Comparison of ENCODE assay signal across 8 cellular contexts in the genomic region with DNA sequence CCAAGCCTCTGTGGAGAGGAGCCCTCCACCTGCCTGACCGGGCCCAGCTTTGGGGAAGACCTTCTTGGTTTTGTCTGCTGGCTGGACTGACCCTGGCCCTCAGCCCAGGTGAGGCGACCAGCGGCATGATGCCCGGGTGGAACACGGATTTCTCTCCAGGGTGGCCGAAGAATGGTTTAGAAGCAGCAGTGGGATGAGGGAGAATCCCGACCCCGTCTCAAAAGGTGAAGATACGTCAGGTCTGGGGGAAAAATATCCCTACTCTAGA. TPM values are rescaled to one million over a fixed set of nuclear protein-coding genes. Genes with fewer than 3 reads are reported as not detected.
DNase-seq lines count a peak whose midpoint lies in the region; ATAC-seq and TF ChIP-seq lines count a peak whose summit lies in the region.

No MANE protein-coding gene starts in this region.

- H3K27ac ChIP-seq in lower lobe of right lung (peak overlapping the region; percentile 97), uterus (peak overlapping the region; percentile 87 to 96)

- TF ChIP-seq POLR2A in uterus (IDR thresholded peaks at IDR 0.05), result no peak

- H3K27ac Mint-ChIP-seq in activated naive CD4-positive, alpha-beta T cell treated with anti-CD3 and anti-CD28 coated beads, Interleukin-2, amount 50 U/mL, for 24 hours, result peak overlapping the region; percentile 96

- H3K9me3 ChIP-seq in lower lobe of right lung (no peaks in the 10 kb centered on the region), uterus (no peaks in the 10 kb centered on the region)

- peak overlapping the region; percentile 94 for H3K4me3 Mint-ChIP-seq in activated naive CD4-positive, alpha-beta T cell treated with anti-CD3 and anti-CD28 coated beads, Interleukin-2, amount 50 U/mL, for 24 hours

- ATAC-seq in lower lobe of right lung (no peak), GM19023 (IDR thresholded peaks at IDR 0.05; ENCODE audit: unreplicated experiment) (no peak)

- DNase-seq in activated naive CD4-positive, alpha-beta T cell treated with anti-CD3 and anti-CD28 coated beads, Interleukin-2, amount 50 U/mL, for 16 hours, result no peak
- DNase-seq in astrocyte of the cerebellum (ENCODE audit: low read depth) (no peak), lower lobe of right lung (no peak), uterus (no peak), NCI-H146 treated with DMSO at 0.1 percent for 48 hours (lab: John Stamatoyannopoulos, UW; ENCODE audit: unreplicated experiment) (no peak), SW480 (ENCODE audit: low spot score) (no peak)

- no peaks in the 10 kb centered on the region for H3K36me3 Mint-ChIP-seq in activated naive CD4-positive, alpha-beta T cell treated with anti-CD3 and anti-CD28 coated beads, Interleukin-2, amount 50 U/mL, for 24 hours

- intact Hi-C loops in lower lobe of right lung (cut with DNase I) (no loop called here), uterus (cut with DNase I; ENCODE audit: low total_unique reads) (no loop called here)

- peaks cover 14% of the 10 kb centered on the region for H3K4me1 Mint-ChIP-seq in activated naive CD4-positive, alpha-beta T cell treated with anti-CD3 and anti-CD28 coated beads, Interleukin-2, amount 50 U/mL, for 24 hours

- H3K9me3 Mint-ChIP-seq in activated naive CD4-positive, alpha-beta T cell treated with anti-CD3 and anti-CD28 coated beads, Interleukin-2, amount 50 U/mL, for 24 hours, result no peaks in the 10 kb centered on the region

- H3K27me3 ChIP-seq in lower lobe of right lung (ENCODE audit: low read depth) (no peaks in the 10 kb centered on the region), uterus (no peaks in the 10 kb centered on the region)

- H3K4me1 ChIP-seq in lower lobe of right lung (peaks cover 19% of the 10 kb centered on the region), uterus (peaks cover 0 to 8% of the 10 kb centered on the region in 2 donors)

- TF ChIP-seq CTCF in astrocyte of the cerebellum (IDR thresholded peaks at IDR 0.05; ENCODE audit: low read depth, low read length, missing control alignments), result no peak
- TF ChIP-seq CTCF in lower lobe of right lung (IDR thresholded peaks at IDR 0.05), result no peak
- TF ChIP-seq CTCF in uterus (IDR thresholded peaks at IDR 0.05), result no peak

- in situ Hi-C loops in astrocyte of the cerebellum (cut with HindIII; ENCODE audit: low sequenced_read_pairs), result no loop called here

- H3K36me3 ChIP-seq in lower lobe of right lung (no peaks in the 10 kb centered on the region), uterus (no peaks in the 10 kb centered on the region)

- peak overlapping the region; percentile 87 for H3K4me3 ChIP-seq in astrocyte of the cerebellum (ENCODE audit: low read depth, low read length)
- H3K4me3 ChIP-seq in lower lobe of right lung, result peak overlapping the region; percentile 95
- peak overlapping the region; percentile 55 to 83 for H3K4me3 ChIP-seq in uterus

- H3K27me3 Mint-ChIP-seq in activated naive CD4-positive, alpha-beta T cell treated with anti-CD3 and anti-CD28 coated beads, Interleukin-2, amount 50 U/mL, for 24 hours, result no peaks in the 10 kb centered on the region

RNA-seq across cellular contexts. Expression of a gene that starts 15.7 kb away (rescaled TPM):
- total RNA-seq in lower lobe of right lung (13.1 TPM), uterus (1 to 10 TPM in 3 of 4 donors, under 1 TPM in 1; under 0.01 to 8.4 (median 3.9) TPM)

RNA-seq across cellular contexts. Expression of a gene that starts 21.1 kb away (rescaled TPM):
- total RNA-seq in lower lobe of right lung, result 154 TPM
- 100 to 1,000 TPM in 2 of 4 donors, 10 to 100 TPM in 2; 42.9 to 121 (median 101) TPM for total RNA-seq in uterus

RNA-seq across cellular contexts. Expression of a gene that starts 48.5 kb away (rescaled TPM):
- total RNA-seq in lower lobe of right lung, result 24.7 TPM
- total RNA-seq in uterus, result 10 to 100 TPM in 1 of 4 donors, 1 to 10 TPM in 3; 1.2 to 28.8 (median 8.3) TPM
